In genomic region chr1:59549903-59550302, GRCh38 we compare ENCODE assay signal across 14 cellular contexts.
DNase-seq lines count a peak whose midpoint lies in the region; ATAC-seq and TF ChIP-seq lines count a peak whose summit lies in the region.
"Had no signal": no experiment of that assay in that cellular context is flagged by ENCODE, and none has a peak within 500 bp of the region (broad histone marks: within the 10 kb centered on the region; RNA-seq: fewer than 3 reads in every experiment).

No MANE protein-coding gene starts in this region.

- H3K4me1 ChIP-seq in adrenal gland (replicated peaks in 1 of 2) (peaks cover 10 to 21% of the 10 kb centered on the region in 2 donors), right cardiac atrium (ENCODE audit: control insufficient read depth, insufficient read depth, low read length) (no peaks in the 10 kb centered on the region), smooth muscle cell (ENCODE audit: low read depth) (peaks cover 6% of the 10 kb centered on the region)

- H3K9ac ChIP-seq in smooth muscle cell (ENCODE audit: low read depth): no peak overlapping the region

- DNase-seq in GM04503 (ENCODE audit: low read depth) (peak; percentile 64), adrenal gland (peak in 6 of 7 donors; percentile 27 to 64 (median 44)), right cardiac atrium (peak; percentile 33 to 41 (median 33)), smooth muscle cell (lab: John Stamatoyannopoulos, UW; ENCODE audit: unreplicated experiment) (no peak), NCI-H2107 treated with DMSO at 0.1 percent for 48 hours (lab: John Stamatoyannopoulos, UW; ENCODE audit: unreplicated experiment) (no peak), endothelial cell (ENCODE audit: low spot score) (no peak)
- DNase-seq in activated CD8-positive, alpha-beta T cell treated with anti-CD3 and anti-CD28 coated beads, Interleukin-2, amount 10 ng/mL, durations not matched to agents 7 days and 5 days: no peak
- DNase-seq: activated T-cell treated with anti-CD3 and anti-CD28 coated beads for 4 hours, caudate nucleus, NCI-H1694 had no signal

- H3K4me3 ChIP-seq in adrenal gland (no peak overlapping the region), right cardiac atrium (ENCODE audit: low read length) (no peak overlapping the region), smooth muscle cell (no peak overlapping the region)
- H3K4me3 ChIP-seq: GM12878 had no signal

- H3K36me3 ChIP-seq in adrenal gland (replicated peaks in 1 of 2) (no peaks in the 10 kb centered on the region), smooth muscle cell (ENCODE audit: low read depth) (no peaks in the 10 kb centered on the region)

- peaks cover 6% of the 10 kb centered on the region for H3F3A ChIP-seq in smooth muscle cell (ENCODE audit: low read depth)

- H3K27ac Mint-ChIP-seq in activated CD8-positive, alpha-beta T cell treated with anti-CD3 and anti-CD28 coated beads, Interleukin-2, amount 10 ng/mL, durations not matched to agents 7 days and 5 days: no peak overlapping the region
- H3K27ac Mint-ChIP-seq in endothelial cell (ENCODE audit: unreplicated experiment): no peak overlapping the region
- H3K27ac Mint-ChIP-seq: memory B cell; T-helper 2 cell treated with Interferon-gamma antibody and Interleukin-4, amounts not matched to agents 5 μg/mL and 100 μg/mL, for 36 hours had no signal

- no peak for TF ChIP-seq POLR2A in adrenal gland (IDR thresholded peaks at IDR 0.05)

- intact Hi-C loops in adrenal gland (cut with DNase I): no loop called here
- intact Hi-C loops in right cardiac atrium (cut with DNase I): no loop called here

- H3K27me3 Mint-ChIP-seq in activated CD8-positive, alpha-beta T cell treated with anti-CD3 and anti-CD28 coated beads, Interleukin-2, amount 10 ng/mL, durations not matched to agents 7 days and 5 days (ENCODE audit: low read depth): no peaks in the 10 kb centered on the region
- H3K27me3 Mint-ChIP-seq in endothelial cell (ENCODE audit: unreplicated experiment): peaks cover 2% of the 10 kb centered on the region
- H3K27me3 Mint-ChIP-seq: memory B cell had no signal

- peak overlapping the region; percentile 48 for H3K4me2 ChIP-seq in smooth muscle cell

- H3K4me3 Mint-ChIP-seq in activated CD8-positive, alpha-beta T cell treated with anti-CD3 and anti-CD28 coated beads, Interleukin-2, amount 10 ng/mL, durations not matched to agents 7 days and 5 days: no peak overlapping the region
- no peak overlapping the region for H3K4me3 Mint-ChIP-seq in endothelial cell (ENCODE audit: unreplicated experiment)
- H3K4me3 Mint-ChIP-seq: memory B cell; T-helper 2 cell treated with Interferon-gamma antibody and Interleukin-4, amounts not matched to agents 5 μg/mL and 100 μg/mL, for 36 hours had no signal

- peak overlapping the region in 2 of 5 donors; percentile 70 to 73 for H3K27ac ChIP-seq in adrenal gland
- peak overlapping the region; percentile 57 for H3K27ac ChIP-seq in right cardiac atrium (ENCODE audit: low read length)
- peak overlapping the region; percentile 17 for H3K27ac ChIP-seq in smooth muscle cell (ENCODE audit: low read depth)

- POLR2A ChIA-PET in activated CD8-positive, alpha-beta T cell treated with anti-CD3 and anti-CD28 coated beads, Interleukin-2, amount 10 ng/mL, durations not matched to agents 7 days and 5 days (lab: Charles Lee): no interaction called here

- no peaks in the 10 kb centered on the region for H3K27me3 ChIP-seq in adrenal gland
- H3K27me3 ChIP-seq in right cardiac atrium (ENCODE audit: control insufficient read depth, insufficient read depth): no peaks in the 10 kb centered on the region
- no peaks in the 10 kb centered on the region for H3K27me3 ChIP-seq in smooth muscle cell (ENCODE audit: low read depth)

- peak overlapping the region; percentile 35 for H2AFZ ChIP-seq in smooth muscle cell (ENCODE audit: low read depth)

- H3K9me3 Mint-ChIP-seq in activated CD8-positive, alpha-beta T cell treated with anti-CD3 and anti-CD28 coated beads, Interleukin-2, amount 10 ng/mL, durations not matched to agents 7 days and 5 days (ENCODE audit: insufficient read depth): no peaks in the 10 kb centered on the region
- no peaks in the 10 kb centered on the region for H3K9me3 Mint-ChIP-seq in endothelial cell (ENCODE audit: unreplicated experiment)
- H3K9me3 Mint-ChIP-seq: memory B cell; T-helper 2 cell treated with Interferon-gamma antibody and Interleukin-4, amounts not matched to agents 5 μg/mL and 100 μg/mL, for 36 hours had no signal

- WGBS in adrenal gland, 4 donors: 52 to 71% (median 59%) methylated on average over 3 of the region's 3 CpGs
- WGBS in right cardiac atrium: 52% methylated on average over 3 of the region's 3 CpGs
- WGBS in smooth muscle cell (ENCODE audit: low lambda C conversion rate): 19% methylated on average over 3 of the region's 3 CpGs

- H3K36me3 Mint-ChIP-seq in activated CD8-positive, alpha-beta T cell treated with anti-CD3 and anti-CD28 coated beads, Interleukin-2, amount 10 ng/mL, durations not matched to agents 7 days and 5 days (ENCODE audit: low read depth): no peaks in the 10 kb centered on the region
- peaks cover 12% of the 10 kb centered on the region for H3K36me3 Mint-ChIP-seq in endothelial cell (ENCODE audit: low read depth, unreplicated experiment)

- no peaks in the 10 kb centered on the region for H3K79me2 ChIP-seq in smooth muscle cell (ENCODE audit: low read depth)

- TF ChIP-seq CTCF in adrenal gland (IDR thresholded peaks at IDR 0.05): no peak
- TF ChIP-seq CTCF in smooth muscle cell (IDR thresholded peaks at IDR 0.05; ENCODE audit: borderline replicate concordance, insufficient read depth, poor library complexity, severe bottlenecking): no peak
- no peak for TF ChIP-seq CTCF in endothelial cell (IDR thresholded peaks at IDR 0.05; ENCODE audit: unreplicated experiment)

- peaks cover 1% of the 10 kb centered on the region for H3K4me1 Mint-ChIP-seq in activated CD8-positive, alpha-beta T cell treated with anti-CD3 and anti-CD28 coated beads, Interleukin-2, amount 10 ng/mL, durations not matched to agents 7 days and 5 days (ENCODE audit: low read depth)
- peaks cover 3% of the 10 kb centered on the region for H3K4me1 Mint-ChIP-seq in endothelial cell (ENCODE audit: unreplicated experiment)

- no peaks in the 10 kb centered on the region for H4K20me1 ChIP-seq in smooth muscle cell (ENCODE audit: low read depth)

- H3K9me3 ChIP-seq in adrenal gland (replicated peaks in 1 of 3) (no peaks in the 10 kb centered on the region), right cardiac atrium (ENCODE audit: control insufficient read depth, low read length) (no peaks in the 10 kb centered on the region), smooth muscle cell (replicated peaks; ENCODE audit: low read depth) (no peaks in the 10 kb centered on the region)

- peak; percentile 19 to 45 for ATAC-seq in right cardiac atrium
- ATAC-seq in HG02884 (IDR thresholded peaks at IDR 0.05; ENCODE audit: unreplicated experiment): no peak
- no peak for ATAC-seq in activated CD8-positive, alpha-beta T cell treated with anti-CD3 and anti-CD28 coated beads, Interleukin-2, amount 10 ng/mL, durations not matched to agents 7 days and 5 days
- ATAC-seq: GM12878 had no signal

- CTCF ChIA-PET in activated CD8-positive, alpha-beta T cell treated with anti-CD3 and anti-CD28 coated beads, Interleukin-2, amount 10 ng/mL, durations not matched to agents 7 days and 5 days (lab: Charles Lee): no interaction called here

Comparison
In these comparisons a context has a peak if more than half of its experiments do, and no peak if none do; other contexts are left out.
1. DNase-seq: peak in GM04503 (single experiment), adrenal gland (6 of 7) and right cardiac atrium (3 of 3); none in smooth muscle cell (single experiment), NCI-H2107 treated with DMSO at 0.1 percent for 48 hours (single experiment), activated CD8-positive, alpha-beta T cell treated with anti-CD3 and anti-CD28 coated beads, Interleukin-2, amount 10 ng/mL, durations not matched to agents 7 days and 5 days (single experiment) and endothelial cell (single experiment).
2. ATAC-seq: peak in right cardiac atrium (2 of 2); none in HG02884 (single experiment) and activated CD8-positive, alpha-beta T cell treated with anti-CD3 and anti-CD28 coated beads, Interleukin-2, amount 10 ng/mL, durations not matched to agents 7 days and 5 days (single experiment).